Comparison of ENCODE assay signal across 19 cellular contexts in genomic region chr16:24015923-24016322, GRCh38.
A peak's percentile ranks its signal among the peaks of the same experiment; 100 is the strongest.
DNase-seq lines count a peak whose midpoint lies in the region; ATAC-seq lines count a peak whose summit lies in the region.
"Had no signal": no experiment of that assay in that cellular context is flagged by ENCODE, and none has a peak within 500 bp of the region (broad histone marks: within the 10 kb centered on the region; RNA-seq: fewer than 3 reads in every experiment).

No MANE protein-coding gene starts in this region.

- DNase-seq in NCI-H82 (lab: John Stamatoyannopoulos, UW) (peak; percentile 10), NCI-H82 treated with DMSO at 0.1 percent for 48 hours (lab: John Stamatoyannopoulos, UW; ENCODE audit: unreplicated experiment) (no peak), HuH-7 (ENCODE audit: low spot score) (peak; percentile 32), DMS114 treated with DMSO at 0.1 percent for 48 hours (lab: John Stamatoyannopoulos, UW; ENCODE audit: unreplicated experiment) (no peak), HT-29 (ENCODE audit: low spot score) (no peak)
- DNase-seq in activated naive CD8-positive, alpha-beta T cell treated with anti-CD3 and anti-CD28 coated beads, Interleukin-2, amount 50 U/mL, for 24 hours, result no peak
- DNase-seq in naive thymus-derived CD8-positive, alpha-beta T cell, result no peak
- DNase-seq: 8988T; activated CD4-positive, alpha-beta T cell treated with anti-CD3 and anti-CD28 coated beads for 4 hours; activated naive CD4-positive, alpha-beta T cell treated with anti-CD3 and anti-CD28 coated beads, Interleukin-2, amount 50 U/mL, for 16 hours; Caco-2; central memory CD4-positive, alpha-beta T cell; IMR-90; NCI-H1092 treated with DMSO at 0.1 percent for 48 hours; NCI-H2029 treated with DMSO at 0.1 percent for 48 hours; NCI-H446; Peyer's patch; stimulated activated CD4-positive, alpha-beta T cell treated with anti-CD3 and anti-CD28 coated beads, Interleukin-1b, Interleukin-23, amount 100 ng/mL, for 48 hours had no signal

- peak overlapping the region; percentile 15 for H3K27ac Mint-ChIP-seq in activated naive CD8-positive, alpha-beta T cell treated with anti-CD3 and anti-CD28 coated beads, Interleukin-2, amount 50 U/mL, for 24 hours
- peak overlapping the region; percentile 66 to 97 (median 90) for H3K27ac Mint-ChIP-seq in naive thymus-derived CD8-positive, alpha-beta T cell

- no peak overlapping the region for H3K4me3 Mint-ChIP-seq in activated naive CD8-positive, alpha-beta T cell treated with anti-CD3 and anti-CD28 coated beads, Interleukin-2, amount 50 U/mL, for 24 hours
- H3K4me3 Mint-ChIP-seq in naive thymus-derived CD8-positive, alpha-beta T cell, result peak overlapping the region in 1 of 10 donors; percentile 45

- no peaks in the 10 kb centered on the region for H3K36me3 Mint-ChIP-seq in activated naive CD8-positive, alpha-beta T cell treated with anti-CD3 and anti-CD28 coated beads, Interleukin-2, amount 50 U/mL, for 24 hours (ENCODE audit: low read depth)
- peaks cover 0 to 1% (median 0%) of the 10 kb centered on the region in 3 donors for H3K36me3 Mint-ChIP-seq in naive thymus-derived CD8-positive, alpha-beta T cell

- ATAC-seq in activated naive CD8-positive, alpha-beta T cell treated with anti-CD3 and anti-CD28 coated beads, Interleukin-2, amount 50 U/mL, for 24 hours, result no peak
- no peak for ATAC-seq in naive thymus-derived CD8-positive, alpha-beta T cell
- ATAC-seq in HG02571 (IDR thresholded peaks at IDR 0.05; ENCODE audit: unreplicated experiment), result no peak

- POLR2A ChIA-PET in naive thymus-derived CD8-positive, alpha-beta T cell (lab: Charles Lee), result interaction anchor here (0.6 to 5.8 kb wide), 7 partner anchors 15 to 189 kb away, joined by 3 to 47 read pairs (median 3); partner anchors contain the start of gene PRKCB

- no peaks in the 10 kb centered on the region for H3K9me3 Mint-ChIP-seq in activated naive CD8-positive, alpha-beta T cell treated with anti-CD3 and anti-CD28 coated beads, Interleukin-2, amount 50 U/mL, for 24 hours
- H3K9me3 Mint-ChIP-seq in naive thymus-derived CD8-positive, alpha-beta T cell, result no peaks in the 10 kb centered on the region

- peaks cover 64% of the 10 kb centered on the region for H3K4me1 Mint-ChIP-seq in activated naive CD8-positive, alpha-beta T cell treated with anti-CD3 and anti-CD28 coated beads, Interleukin-2, amount 50 U/mL, for 24 hours
- peaks cover 32 to 88% (median 76%) of the 10 kb centered on the region in 4 donors for H3K4me1 Mint-ChIP-seq in naive thymus-derived CD8-positive, alpha-beta T cell

- H3K27me3 Mint-ChIP-seq in activated naive CD8-positive, alpha-beta T cell treated with anti-CD3 and anti-CD28 coated beads, Interleukin-2, amount 50 U/mL, for 24 hours, result no peaks in the 10 kb centered on the region
- no peaks in the 10 kb centered on the region for H3K27me3 Mint-ChIP-seq in naive thymus-derived CD8-positive, alpha-beta T cell

Comparison
In these comparisons a context has a peak if more than half of its experiments do, and no peak if none do; other contexts are left out.
1. DNase-seq: peak in NCI-H82 (single experiment) and HuH-7 (single experiment); none in NCI-H82 treated with DMSO at 0.1 percent for 48 hours (single experiment), activated naive CD8-positive, alpha-beta T cell treated with anti-CD3 and anti-CD28 coated beads, Interleukin-2, amount 50 U/mL, for 24 hours (single experiment), naive thymus-derived CD8-positive, alpha-beta T cell (0 of 10), DMS114 treated with DMSO at 0.1 percent for 48 hours (single experiment) and HT-29 (single experiment).